16 cellular contexts compared by ENCODE assay signal in the genomic region with DNA sequence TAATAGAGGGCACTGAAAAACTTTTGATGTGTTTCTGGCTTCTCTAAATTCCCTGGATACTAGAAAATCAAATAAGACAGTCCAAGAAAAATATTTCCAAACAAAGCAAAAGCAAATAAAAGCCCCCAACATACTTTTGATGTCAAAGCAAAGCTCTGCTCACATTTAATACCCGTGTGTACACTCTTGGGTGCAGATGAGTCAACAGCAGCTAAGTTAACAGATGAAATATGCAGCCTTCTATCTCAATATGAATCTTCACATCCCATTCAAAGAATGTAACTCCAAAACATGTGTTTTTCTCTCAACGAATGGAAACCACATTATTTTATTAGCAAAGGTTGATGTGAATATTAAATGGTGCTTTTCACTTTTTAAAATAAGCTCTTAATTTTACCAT.
DNase-seq lines count a peak whose midpoint lies in the region; ATAC-seq lines count a peak whose summit lies in the region.
"Had no signal": no experiment of that assay in that cellular context is flagged by ENCODE, and none has a peak within 500 bp of the region (broad histone marks: within the 10 kb centered on the region; RNA-seq: fewer than 3 reads in every experiment).

No MANE protein-coding gene starts in this region.

- ATAC-seq in left ventricle myocardium superior (no peak), GM21360 (IDR thresholded peaks at IDR 0.05; ENCODE audit: unreplicated experiment) (no peak)
- ATAC-seq: left cardiac atrium, pancreas had no signal

- intact Hi-C loops in posterior cingulate gyrus (cut with DNase I) (no loop called here), left ventricle myocardium superior (cut with micrococcal nuclease) (no loop called here)

- DNase-seq in AG08395 (ENCODE audit: low spot score) (peak; percentile 54), GM04503 (ENCODE audit: low read depth) (peak; percentile 77), amniotic stem cell (lab: John Stamatoyannopoulos, UW) (peak; percentile 65), hepatic stellate cell (ENCODE audit: low spot score) (peak; percentile 21), posterior cingulate gyrus (no peak), left ventricle myocardium superior (no peak)
- DNase-seq in activated T-cell treated with anti-CD3 and anti-CD28 coated beads, Interleukin-2, amount 50 U/mL, for 1 hour: no peak
- DNase-seq: activated CD4-positive, alpha-beta T cell treated with anti-CD3 and anti-CD28 coated beads, Interleukin-2, amount 50 U/mL, for 4 hours; activated T-cell treated with anti-CD3 and anti-CD28 coated beads, Interleukin-2, amount 50 U/mL, for 48 hours; erythroblast; left cardiac atrium; NCI-H146; pancreas; spleen; stimulated activated naive CD4-positive, alpha-beta T cell treated with Interleukin-2 at 50 U/mL for 16 hours had no signal

Comparison
In these comparisons a context has a peak if more than half of its experiments do, and no peak if none do; other contexts are left out.
1. DNase-seq: peak in AG08395 (single experiment), GM04503 (single experiment), amniotic stem cell (single experiment) and hepatic stellate cell (single experiment); none in posterior cingulate gyrus (0 of 10), left ventricle myocardium superior (single experiment) and activated T-cell treated with anti-CD3 and anti-CD28 coated beads, Interleukin-2, amount 50 U/mL, for 1 hour (single experiment).